9 cellular contexts compared by ENCODE assay signal in the genomic region with DNA sequence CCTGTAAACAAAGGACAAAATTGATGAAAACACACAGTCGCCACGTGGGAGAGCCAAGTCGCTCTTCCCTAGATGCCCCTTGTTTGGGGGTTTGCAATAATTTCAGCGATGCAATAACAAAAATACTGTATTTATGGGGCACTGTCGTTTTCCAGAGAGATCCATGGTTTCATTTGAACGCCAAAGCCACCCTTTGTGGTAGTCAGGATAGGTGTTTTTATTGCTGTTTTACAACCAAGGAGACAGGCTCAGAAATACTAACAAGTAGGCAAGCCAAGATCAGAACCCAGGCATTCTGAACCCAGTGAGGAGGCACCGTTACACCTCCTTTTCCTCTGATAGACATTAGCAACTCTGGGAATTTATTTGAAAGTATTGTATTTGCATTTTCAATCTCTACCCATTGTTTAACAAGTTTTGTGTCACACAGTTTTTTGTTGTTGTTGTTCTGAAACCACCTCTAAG. TPM values are rescaled to one million over a fixed set of nuclear protein-coding genes. Genes with fewer than 3 reads are reported as not detected.
A peak's percentile ranks its signal among the peaks of the same experiment; 100 is the strongest.
DNase-seq lines count a peak whose midpoint lies in the region; ATAC-seq and TF ChIP-seq lines count a peak whose summit lies in the region.
"Had no signal": no experiment of that assay in that cellular context is flagged by ENCODE, and none has a peak within 500 bp of the region (broad histone marks: within the 10 kb centered on the region; RNA-seq: fewer than 3 reads in every experiment).

No MANE protein-coding gene starts in this region.

- peaks cover 5% of the 10 kb centered on the region for H3K9me3 Mint-ChIP-seq in activated T-helper 1 cell treated with anti-CD3 and anti-CD28 coated beads, Interleukin-12 subunit alpha, Interleukin-12 subunit beta, Interleukin-2, Interleukin-4 antibody, amounts not matched to agents 30 ng/mL and 10 ng/mL and 1 ng/mL, durations not matched to agents 14 hours and 24 hours and 36 hours

- H3K79me2 ChIP-seq in SK-N-SH (ENCODE audit: insufficient read depth): peaks cover 41% of the 10 kb centered on the region

- H3K27ac ChIP-seq in SK-N-SH (ENCODE audit: low read depth in 2 of 2, low read length in 1 of 2): peak overlapping the region; percentile 79 to 90
- peak overlapping the region; percentile 92 for H3K27ac ChIP-seq in stomach smooth muscle (ENCODE audit: low read length)

- WGBS in SK-N-SH (ENCODE audit: low lambda C conversion rate): 9% methylated on average over 7 of the region's 7 CpGs

- H3K4me1 Mint-ChIP-seq in activated T-helper 1 cell treated with anti-CD3 and anti-CD28 coated beads, Interleukin-12 subunit alpha, Interleukin-12 subunit beta, Interleukin-2, Interleukin-4 antibody, amounts not matched to agents 30 ng/mL and 10 ng/mL and 1 ng/mL, durations not matched to agents 14 hours and 24 hours and 36 hours (ENCODE audit: low read depth): peaks cover 45% of the 10 kb centered on the region

- H3F3A ChIP-seq in SK-N-SH (replicated peaks; ENCODE audit: insufficient read depth): no peaks in the 10 kb centered on the region

- TF ChIP-seq CTCF in SK-N-SH (IDR thresholded peaks at IDR 0.05): no peak

- H3K36me3 ChIP-seq in SK-N-SH (replicated peaks in 1 of 2; ENCODE audit: control insufficient read depth in 1 of 2, insufficient read depth in 2 of 2, low read length in 1 of 2): no peaks in the 10 kb centered on the region
- H3K36me3 ChIP-seq in stomach smooth muscle (ENCODE audit: control insufficient read depth in 2 of 2, insufficient read depth in 2 of 2, low read length in 2 of 2): no peaks in the 10 kb centered on the region

- H3K9me3 ChIP-seq in SK-N-SH: no peaks in the 10 kb centered on the region
- peaks cover 6% of the 10 kb centered on the region for H3K9me3 ChIP-seq in iPS-18c (ENCODE audit: control insufficient read depth, insufficient read depth, low read length)
- no peaks in the 10 kb centered on the region for H3K9me3 ChIP-seq in stomach smooth muscle (ENCODE audit: control insufficient read depth in 2 of 2, low read length in 2 of 2)

- ATAC-seq in SK-N-SH treated with all-trans-retinoic acid at 6 μM for 48 hours: no peak
- ATAC-seq in HG02870 (IDR thresholded peaks at IDR 0.05; ENCODE audit: unreplicated experiment): no peak

- H3K4me2 ChIP-seq in SK-N-SH: peak overlapping the region; percentile 75

- H3K4me1 ChIP-seq in SK-N-SH (ENCODE audit: control insufficient read depth in 1 of 2, insufficient read depth in 2 of 2, low read depth in 1 of 2, low read length in 1 of 2) (peaks cover 0 to 19% of the 10 kb centered on the region in 2 experiments; a peak in 3 of 4 replicates), stomach smooth muscle (ENCODE audit: control insufficient read depth, insufficient read depth, low read length) (peaks cover 11% of the 10 kb centered on the region)

- no peak for TF ChIP-seq EP300 in SK-N-SH (IDR thresholded peaks at IDR 0.05; ENCODE audit: borderline replicate concordance in 1 of 2, low read depth in 1 of 2, low read length in 1 of 2)

- H3K9ac ChIP-seq in SK-N-SH (peak overlapping the region; percentile 69), stomach smooth muscle (ENCODE audit: low read length in 2 of 2) (peak overlapping the region; percentile 90)

- no peak for DNase-seq in SK-N-SH
- DNase-seq in activated T-helper 1 cell treated with anti-CD3 and anti-CD28 coated beads, Interleukin-12 subunit alpha, Interleukin-12 subunit beta, Interleukin-2, Interleukin-4 antibody, amounts not matched to agents 30 ng/mL and 10 ng/mL and 1 ng/mL, durations not matched to agents 14 hours and 24 hours and 36 hours (ENCODE audit: low spot score): no peak
- no peak for DNase-seq in OCI-M2 (lab: John Stamatoyannopoulos, UW; ENCODE audit: unreplicated experiment)
- DNase-seq in NCI-H1092 treated with DMSO at 0.1 percent for 48 hours (lab: John Stamatoyannopoulos, UW): no peak

- intact Hi-C loops in activated T-helper 1 cell treated with anti-CD3 and anti-CD28 coated beads, Interleukin-12 subunit alpha, Interleukin-12 subunit beta, Interleukin-2, Interleukin-4 antibody, amounts not matched to agents 30 ng/mL and 10 ng/mL and 1 ng/mL, durations not matched to agents 14 hours and 24 hours and 36 hours (cut with micrococcal nuclease): loop anchor here (1.0 to 5.0 kb wide), 5 partner anchors 127 to 844 kb away; a partner anchor contains a TSS

- peaks cover 27% of the 10 kb centered on the region for H4K20me1 ChIP-seq in SK-N-SH (ENCODE audit: insufficient read depth)

- TF ChIP-seq RAD21 in SK-N-SH (IDR thresholded peaks at IDR 0.05; ENCODE audit: low read length): no peak

- CTCF ChIA-PET in SK-N-SH (lab: Yijun Ruan, JAX): interaction anchor here (0.9 kb wide), 1 partner anchor 16 kb away, joined by 3 read pairs; no protein-coding TSS in a partner anchor

- POLR2A ChIA-PET in SK-N-SH (lab: Yijun Ruan, JAX): no interaction called here

- peak overlapping the region; percentile 84 for H2AFZ ChIP-seq in SK-N-SH (ENCODE audit: low read depth)

- H3K27me3 Mint-ChIP-seq in activated T-helper 1 cell treated with anti-CD3 and anti-CD28 coated beads, Interleukin-12 subunit alpha, Interleukin-12 subunit beta, Interleukin-2, Interleukin-4 antibody, amounts not matched to agents 30 ng/mL and 10 ng/mL and 1 ng/mL, durations not matched to agents 14 hours and 24 hours and 36 hours (ENCODE audit: insufficient read depth): no peaks in the 10 kb centered on the region

- H3K36me3 Mint-ChIP-seq in activated T-helper 1 cell treated with anti-CD3 and anti-CD28 coated beads, Interleukin-12 subunit alpha, Interleukin-12 subunit beta, Interleukin-2, Interleukin-4 antibody, amounts not matched to agents 30 ng/mL and 10 ng/mL and 1 ng/mL, durations not matched to agents 14 hours and 24 hours and 36 hours (ENCODE audit: low read depth): no peaks in the 10 kb centered on the region

- H3K27me3 ChIP-seq in SK-N-SH (ENCODE audit: insufficient read depth): no peaks in the 10 kb centered on the region
- no peaks in the 10 kb centered on the region for H3K27me3 ChIP-seq in stomach smooth muscle (ENCODE audit: control insufficient read depth in 1 of 2, insufficient read depth in 2 of 2, low read length in 2 of 2)

- H3K4me3 Mint-ChIP-seq in activated T-helper 1 cell treated with anti-CD3 and anti-CD28 coated beads, Interleukin-12 subunit alpha, Interleukin-12 subunit beta, Interleukin-2, Interleukin-4 antibody, amounts not matched to agents 30 ng/mL and 10 ng/mL and 1 ng/mL, durations not matched to agents 14 hours and 24 hours and 36 hours: peak overlapping the region; percentile 86

- H3K4me3 ChIP-seq in SK-N-SH (ENCODE audit: low read depth in 2 of 2, low read length in 1 of 2): peak overlapping the region; percentile 84 to 89
- peak overlapping the region; percentile 68 for H3K4me3 ChIP-seq in iPS-18c (ENCODE audit: insufficient read depth, low read depth, low read length)
- H3K4me3 ChIP-seq in stomach smooth muscle (ENCODE audit: low read length in 2 of 2): peak overlapping the region; percentile 94 to 97

- H3K9me2 ChIP-seq in SK-N-SH: no peaks in the 10 kb centered on the region

- peak overlapping the region; percentile 92 for H3K27ac Mint-ChIP-seq in activated T-helper 1 cell treated with anti-CD3 and anti-CD28 coated beads, Interleukin-12 subunit alpha, Interleukin-12 subunit beta, Interleukin-2, Interleukin-4 antibody, amounts not matched to agents 30 ng/mL and 10 ng/mL and 1 ng/mL, durations not matched to agents 14 hours and 24 hours and 36 hours

TF ChIP-seq in SK-N-SH, 30 proteins besides CTCF, POLR2A, EP300 and RAD21:
- TF ChIP-seq GATA2 (CRISPR knock-in tag; IDR thresholded peaks at IDR 0.05) (no peak), YY1 (IDR thresholded peaks at IDR 0.05; ENCODE audit: low read depth) (no peak), FOXJ3 (CRISPR knock-in tag; IDR thresholded peaks at IDR 0.05) (no peak; the same call in 1 of the 2 replicates)

TF ChIP-seq in SK-N-SH treated with all-trans-retinoic acid at 6 μM for 48 hours, 23 proteins besides CTCF, POLR2A, EP300 and RAD21:
- TF ChIP-seq ZC3H10 (CRISPR knock-in tag; IDR thresholded peaks at IDR 0.05) (no peak), OSR1 (CRISPR knock-in tag; IDR thresholded peaks at IDR 0.05) (no peak), ZNF565 (CRISPR knock-in tag; conservative IDR thresholded peaks at IDR 0.05; ENCODE audit: low read depth) (no peak), CSDC2 (CRISPR knock-in tag; IDR thresholded peaks at IDR 0.05) (no peak), ISL1 (CRISPR knock-in tag; IDR thresholded peaks at IDR 0.05) (no peak)

RNA-seq across cellular contexts. Expression of a gene that starts 0.8 kb away (rescaled TPM):
- polyA plus RNA-seq in SK-N-SH (2012; rRNA removed): 8.6 and 9.7 TPM in 2 replicates
- 8.5 and 8.7 TPM in 2 replicates for polyA plus RNA-seq in SK-N-SH (2012; cell fraction: cytosol; rRNA removed)
- 9.1 and 13.9 TPM in 2 replicates for polyA plus RNA-seq in SK-N-SH (2012; cell fraction: nucleus; rRNA removed)
- 20.6 and 22.8 TPM in 2 replicates for total RNA-seq in activated T-helper 1 cell treated with anti-CD3 and anti-CD28 coated beads, Interleukin-12 subunit alpha, Interleukin-12 subunit beta, Interleukin-2, Interleukin-4 antibody, amounts not matched to agents 30 ng/mL and 10 ng/mL and 1 ng/mL, durations not matched to agents 14 hours and 24 hours and 36 hours

RNA-seq across cellular contexts. Expression of a gene that starts 13.3 kb away (rescaled TPM):
- polyA plus RNA-seq in SK-N-SH (2012; rRNA removed): not detected in 2 replicates
- not detected in 2 replicates for polyA plus RNA-seq in SK-N-SH (2012; cell fraction: cytosol; rRNA removed)
- polyA plus RNA-seq in SK-N-SH (2012; cell fraction: nucleus; rRNA removed): not detected in 2 replicates
- not detected in 2 replicates for total RNA-seq in activated T-helper 1 cell treated with anti-CD3 and anti-CD28 coated beads, Interleukin-12 subunit alpha, Interleukin-12 subunit beta, Interleukin-2, Interleukin-4 antibody, amounts not matched to agents 30 ng/mL and 10 ng/mL and 1 ng/mL, durations not matched to agents 14 hours and 24 hours and 36 hours
- total RNA-seq: Daoy had no signal
